Comparison of ENCODE assay signal across 27 cellular contexts in genomic region chr4:7087036-7087435, GRCh38.
"Had no signal": no experiment of that assay in that cellular context is flagged by ENCODE, and none has a peak within 500 bp of the region (broad histone marks: within the 10 kb centered on the region; RNA-seq: fewer than 3 reads in every experiment).

No MANE protein-coding gene starts in this region.

- H3K4me3 Mint-ChIP-seq: activated CD4-positive, alpha-beta memory T cell treated with anti-CD3 and anti-CD28 coated beads, Interleukin-2, amount 10 ng/mL, durations not matched to agents 7 days and 5 days; activated CD4-positive, alpha-beta T cell treated with anti-CD3 and anti-CD28 coated beads, Interleukin-2, amount 10 ng/mL, durations not matched to agents 7 days and 5 days; activated naive CD4-positive, alpha-beta T cell treated with anti-CD3 and anti-CD28 coated beads, Interleukin-2, amount 10 ng/mL, durations not matched to agents 7 days and 5 days; activated naive CD8-positive, alpha-beta T cell treated with anti-CD3 and anti-CD28 coated beads, Interleukin-2, amount 10 ng/mL, durations not matched to agents 7 days and 5 days; activated T-cell treated with anti-CD3 and anti-CD28 coated beads, Interleukin-2, amount 50 U/mL, for 24 hours; activated T-cell treated with anti-CD3 and anti-CD28 coated beads, Interleukin-2, amount 50 U/mL, for 72 hours; brain; central memory CD8-positive, alpha-beta T cell; dendritic cell treated with granulocyte-macrophage colony-stimulating factor and Interleukin-4, amounts not matched to agents 40 ng/mL and 50 ng/mL, for 4 days; endodermal cell; WTC11 had no signal

- ATAC-seq: activated naive CD4-positive, alpha-beta T cell treated with anti-CD3 and anti-CD28 coated beads, Interleukin-2, amount 50 U/mL, for 72 hours; activated T-cell treated with anti-CD3 and anti-CD28 coated beads, Interleukin-2, amount 50 U/mL, for 72 hours; WTC11 had no signal

- H3K9me3 Mint-ChIP-seq: activated CD4-positive, alpha-beta memory T cell treated with anti-CD3 and anti-CD28 coated beads, Interleukin-2, amount 10 ng/mL, durations not matched to agents 7 days and 5 days; activated naive CD4-positive, alpha-beta T cell treated with anti-CD3 and anti-CD28 coated beads, Interleukin-2, amount 50 U/mL, for 72 hours; activated naive CD8-positive, alpha-beta T cell treated with anti-CD3 and anti-CD28 coated beads, Interleukin-2, amount 10 ng/mL, durations not matched to agents 7 days and 5 days; activated T-cell treated with anti-CD3 and anti-CD28 coated beads, Interleukin-2, amount 50 U/mL, for 24 hours; central memory CD8-positive, alpha-beta T cell; dendritic cell treated with granulocyte-macrophage colony-stimulating factor and Interleukin-4, amounts not matched to agents 40 ng/mL and 50 ng/mL, for 4 days had no signal

- H3K9me3 ChIP-seq: ascending aorta, breast epithelium had no signal

- H3K4me1 Mint-ChIP-seq: activated naive CD8-positive, alpha-beta T cell treated with anti-CD3 and anti-CD28 coated beads, Interleukin-2, amount 10 ng/mL, durations not matched to agents 7 days and 5 days; central memory CD8-positive, alpha-beta T cell; endodermal cell had no signal

- H3K27ac Mint-ChIP-seq: activated CD4-positive, alpha-beta memory T cell treated with anti-CD3 and anti-CD28 coated beads, Interleukin-2, amount 10 ng/mL, durations not matched to agents 7 days and 5 days; activated CD4-positive, alpha-beta T cell treated with anti-CD3 and anti-CD28 coated beads, Interleukin-2, amount 10 ng/mL, durations not matched to agents 7 days and 5 days; activated naive CD4-positive, alpha-beta T cell treated with anti-CD3 and anti-CD28 coated beads, Interleukin-2, amount 10 ng/mL, durations not matched to agents 7 days and 5 days; activated naive CD4-positive, alpha-beta T cell treated with anti-CD3 and anti-CD28 coated beads, Interleukin-2, amount 50 U/mL, for 72 hours; activated naive CD8-positive, alpha-beta T cell treated with anti-CD3 and anti-CD28 coated beads, Interleukin-2, amount 10 ng/mL, durations not matched to agents 7 days and 5 days; activated T-cell treated with anti-CD3 and anti-CD28 coated beads, Interleukin-2, amount 50 U/mL, for 24 hours; activated T-cell treated with anti-CD3 and anti-CD28 coated beads, Interleukin-2, amount 50 U/mL, for 72 hours; brain; dendritic cell treated with granulocyte-macrophage colony-stimulating factor and Interleukin-4, amounts not matched to agents 40 ng/mL and 50 ng/mL, for 4 days; endodermal cell; WTC11 had no signal

- DNase-seq: activated CD4-positive, alpha-beta memory T cell treated with anti-CD3 and anti-CD28 coated beads, Interleukin-2, amount 10 ng/mL, durations not matched to agents 7 days and 5 days; activated CD4-positive, alpha-beta T cell treated with anti-CD3 and anti-CD28 coated beads for 1 hour; activated CD4-positive, alpha-beta T cell treated with anti-CD3 and anti-CD28 coated beads for 4 hours; activated CD4-positive, alpha-beta T cell treated with anti-CD3 and anti-CD28 coated beads, Interleukin-2, amount 10 ng/mL, durations not matched to agents 7 days and 5 days; activated CD4-positive, alpha-beta T cell treated with anti-CD3 and anti-CD28 coated beads, Interleukin-2, amount 50 U/mL, for 4 hours; activated CD8-positive, alpha-beta memory T cell treated with anti-CD3 and anti-CD28 coated beads, Interleukin-2, amount 50 U/mL, for 48 hours; activated gamma-delta T cell; activated naive CD4-positive, alpha-beta T cell; activated naive CD4-positive, alpha-beta T cell treated with anti-CD3 and anti-CD28 coated beads, Interleukin-2, amount 10 ng/mL, durations not matched to agents 7 days and 5 days; activated naive CD8-positive, alpha-beta T cell treated with anti-CD3 and anti-CD28 coated beads, Interleukin-2, amount 10 ng/mL, durations not matched to agents 7 days and 5 days; activated T-cell treated with anti-CD3 and anti-CD28 coated beads for 4 hours; activated T-cell treated with anti-CD3 and anti-CD28 coated beads, Interleukin-2, amount 50 U/mL, for 24 hours; activated T-cell treated with anti-CD3 and anti-CD28 coated beads, Interleukin-2, amount 50 U/mL, for 72 hours; dorsolateral prefrontal cortex; effector memory CD4-positive, alpha-beta T cell; endodermal cell; erythroblast; esophagus squamous epithelium; T-helper 1 cell; T-helper 2 cell had no signal

- H3K36me3 Mint-ChIP-seq: activated naive CD4-positive, alpha-beta T cell treated with anti-CD3 and anti-CD28 coated beads, Interleukin-2, amount 10 ng/mL, durations not matched to agents 7 days and 5 days; activated naive CD8-positive, alpha-beta T cell treated with anti-CD3 and anti-CD28 coated beads, Interleukin-2, amount 10 ng/mL, durations not matched to agents 7 days and 5 days; brain had no signal
